In the genomic region with DNA sequence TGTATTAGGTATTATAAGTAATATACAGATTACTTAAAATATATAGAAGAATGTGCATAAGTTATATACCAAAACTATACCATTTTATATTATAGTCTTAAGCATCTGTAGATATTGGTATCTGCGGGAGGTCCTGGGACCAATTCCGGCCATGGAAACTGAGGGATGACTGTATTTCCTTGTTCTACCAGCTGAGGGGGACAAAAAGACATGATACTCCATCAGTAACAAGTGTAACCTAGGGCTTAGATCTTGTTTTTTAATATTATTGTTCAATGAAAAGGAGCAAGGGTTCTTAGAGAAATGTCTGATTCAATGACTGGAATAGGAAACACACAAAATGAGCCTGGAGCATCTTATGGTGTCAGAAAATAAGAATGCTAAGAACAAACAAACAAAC, we compare ENCODE assay signal across 32 cellular contexts.
"Had no signal": no experiment of that assay in that cellular context is flagged by ENCODE, and none has a peak within 500 bp of the region (broad histone marks: within the 10 kb centered on the region; RNA-seq: fewer than 3 reads in every experiment).

No MANE protein-coding gene starts in this region.

- H3K27me3 ChIP-seq: brain microvascular endothelial cell, MG63, SJCRH30 had no signal

- DNase-seq: activated CD4-positive, alpha-beta memory T cell treated with anti-CD3 and anti-CD28 coated beads, Interleukin-2, amount 10 ng/mL, durations not matched to agents 7 days and 5 days; activated CD4-positive, alpha-beta T cell treated with anti-CD3 and anti-CD28 coated beads for 1 hour; activated CD4-positive, alpha-beta T cell treated with anti-CD3 and anti-CD28 coated beads for 48 hours; activated CD4-positive, CD25-positive, alpha-beta regulatory T cell; activated CD8-positive, alpha-beta memory T cell treated with anti-CD3 and anti-CD28 coated beads for 24 hours; activated CD8-positive, alpha-beta memory T cell treated with anti-CD3 and anti-CD28 coated beads, Interleukin-2, amount 10 ng/mL, durations not matched to agents 7 days and 5 days; activated effector memory CD4-positive, alpha-beta T cell treated with anti-CD3 and anti-CD28 coated beads, Interleukin-2, amount 50 U/mL, for 16 hours; activated naive CD4-positive, alpha-beta T cell; activated naive CD4-positive, alpha-beta T cell treated with anti-CD3 and anti-CD28 coated beads, Interleukin-2, amount 50 U/mL, for 16 hours; activated naive CD8-positive, alpha-beta T cell treated with anti-CD3 and anti-CD28 coated beads for 36 hours; activated T-cell treated with anti-CD3 and anti-CD28 coated beads, Interleukin-2, amount 50 U/mL, for 1 hour; activated T-cell treated with anti-CD3 and anti-CD28 coated beads, Interleukin-2, amount 50 U/mL, for 72 hours; amniotic stem cell; aorta; brain microvascular endothelial cell; central memory CD4-positive, alpha-beta T cell; MG63; NCI-H1048; NCI-H1105 treated with DMSO at 0.1 percent for 48 hours; NCI-H1436; NCI-H1694; NCI-H1930; NCI-H2081 treated with DMSO at 0.1 percent for 48 hours; NCI-H345; NCI-H524 treated with DMSO at 0.1 percent for 48 hours; SHP77; SJCRH30; T1000; WERI-Rb-1 had no signal

- H3K9me3 ChIP-seq: MG63, SJCRH30 had no signal

- H3K4me3 ChIP-seq: MG63, SJCRH30, SK-N-MC had no signal

- H3K27ac ChIP-seq: brain microvascular endothelial cell, SJCRH30, SK-N-MC, WERI-Rb-1 had no signal

- H3K4me1 ChIP-seq: SJCRH30 had no signal

- H3K36me3 ChIP-seq: brain microvascular endothelial cell, MG63, SJCRH30, WERI-Rb-1 had no signal

- ATAC-seq: activated CD8-positive, alpha-beta memory T cell treated with anti-CD3 and anti-CD28 coated beads, Interleukin-2, amount 10 ng/mL, durations not matched to agents 7 days and 5 days; activated T-cell treated with anti-CD3 and anti-CD28 coated beads, Interleukin-2, amount 50 U/mL, for 72 hours; activated T-helper 17 cell treated with anti-CD3 and anti-CD28 coated beads, Interleukin-2, amount 50 U/mL, for 72 hours; Panc1 had no signal
